Comparison of ENCODE assay signal across 8 cellular contexts in the genomic region with DNA sequence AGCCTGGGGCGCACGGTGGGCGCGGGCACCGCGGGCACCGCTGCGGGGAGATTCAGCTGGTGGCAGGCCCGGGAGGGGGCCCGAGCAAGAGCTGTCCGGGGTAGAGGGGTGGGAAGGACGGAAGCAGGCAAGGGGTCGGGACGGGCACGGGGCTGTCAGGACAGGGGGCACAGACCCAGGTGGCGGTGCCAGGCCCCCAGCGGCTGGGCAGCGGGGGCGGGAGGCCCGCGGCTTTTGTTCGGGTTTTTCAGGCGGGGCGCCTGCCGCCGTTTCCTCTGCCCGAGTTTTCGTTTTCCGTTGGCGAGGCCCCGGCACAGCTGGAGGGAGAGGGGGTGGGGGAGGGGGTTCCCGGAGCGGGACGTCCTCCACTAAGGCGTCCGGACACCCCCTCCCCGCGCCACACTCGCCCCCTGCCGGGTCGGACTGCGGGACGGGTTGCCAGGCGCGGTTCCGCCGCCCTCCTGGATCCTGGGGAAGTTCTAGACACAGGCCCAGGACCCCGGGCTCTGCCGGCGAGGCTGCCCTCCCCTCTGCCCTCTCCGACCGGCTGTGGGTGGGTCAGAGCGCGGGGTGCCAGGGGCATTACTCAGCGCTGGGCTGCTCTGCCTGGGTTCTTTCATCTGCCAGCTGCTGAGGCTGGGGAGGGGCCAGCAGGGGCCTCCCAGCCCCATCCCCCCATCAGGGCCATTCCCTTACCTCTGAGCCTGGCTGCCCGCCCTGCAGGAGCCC. TPM values are rescaled to one million over a fixed set of nuclear protein-coding genes. Genes with fewer than 3 reads are reported as not detected.
DNase-seq lines count a peak whose midpoint lies in the region; ATAC-seq, FAIRE-seq and TF ChIP-seq lines count a peak whose summit lies in the region.

No MANE protein-coding gene starts in this region.

- intact Hi-C loops in HCT116 (cut with micrococcal nuclease), result no loop called here
- intact Hi-C loops in cardiac septum (cut with DNase I), result loop anchor here (2.0 to 10.0 kb wide), 5 partner anchors 16 to 236 kb away; no protein-coding TSS in a partner anchor

- no TSS peak for BruUV-seq in HCT116 (replicated peaks; lab: Mats Ljungman, UMichigan)

- no peak for FAIRE-seq in A549 (lab: Jason Lieb, UNC)

- CTCF ChIA-PET in A549 (lab: Yijun Ruan, JAX) (interaction anchor here (0.7 to 9.3 kb wide), 12 partner anchors 8 to 239 kb away, joined by 3 to 80 read pairs (median 4); no protein-coding TSS in a partner anchor), HCT116 (lab: Charles Lee) (interaction anchor here (0.6 to 1.3 kb wide), 2 partner anchors 15 to 57 kb away, joined by 3 to 4 read pairs; no protein-coding TSS in a partner anchor)

- H3K27me3 Mint-ChIP-seq in activated naive CD4-positive, alpha-beta T cell treated with anti-CD3 and anti-CD28 coated beads, Interleukin-2, amount 50 U/mL, for 24 hours, result peaks cover 10% of the 10 kb centered on the region

- H3K27me3 ChIP-seq in HCT116 (ENCODE audit: insufficient read depth, low read length), result no peaks in the 10 kb centered on the region

- H3K4me3 Mint-ChIP-seq in activated naive CD4-positive, alpha-beta T cell treated with anti-CD3 and anti-CD28 coated beads, Interleukin-2, amount 50 U/mL, for 24 hours, result peak overlapping the region; percentile 67

- H3K9ac ChIP-seq in HCT116 (ENCODE audit: low read length), result peak overlapping the region; percentile 68

- ATAC-seq in A549 (peak; percentile 68 to 84), HCT116 (peak; percentile 61), HG03175 (IDR thresholded peaks at IDR 0.05; ENCODE audit: unreplicated experiment) (no peak), GM21381 (IDR thresholded peaks at IDR 0.05; ENCODE audit: unreplicated experiment) (no peak)

- no peaks in the 10 kb centered on the region for H3K9me2 ChIP-seq in HCT116 (ENCODE audit: insufficient read depth)

- DNase-seq in A549 (ENCODE audit: low read depth in 1 of 2, low spot score in 1 of 2), result peak in 1 of 2 experiments; percentile 67
- DNase-seq in HCT116 (ENCODE audit: low read depth, low spot score), result no peak
- peak; percentile 87 for DNase-seq in cardiac septum (ENCODE audit: low spot score)
- peak in 54 of 56 donors; percentile 20 to 90 (median 80) for DNase-seq in nucleus accumbens (lab: John Stamatoyannopoulos, UW)
- no peak for DNase-seq in COR-L47 (lab: John Stamatoyannopoulos, UW)

- H3K36me3 Mint-ChIP-seq in activated naive CD4-positive, alpha-beta T cell treated with anti-CD3 and anti-CD28 coated beads, Interleukin-2, amount 50 U/mL, for 24 hours, result no peaks in the 10 kb centered on the region

- peak overlapping the region; percentile 90 for H3K4me3 ChIP-seq in A549
- H3K4me3 ChIP-seq in HCT116 (replicated peaks in 1 of 2; ENCODE audit: low read depth in 1 of 2, low read length in 2 of 2), result peak overlapping the region; percentile 64 to 81

- no peak overlapping the region for H3K27ac Mint-ChIP-seq in activated naive CD4-positive, alpha-beta T cell treated with anti-CD3 and anti-CD28 coated beads, Interleukin-2, amount 50 U/mL, for 24 hours

- TF ChIP-seq RAD21 in A549 (conservative IDR thresholded peaks at IDR 0.05 in 1 of 2, IDR thresholded peaks at IDR 0.05 in 1 of 2) (no peak), HCT116 (IDR thresholded peaks at IDR 0.05; ENCODE audit: low read depth) (no peak)

- no peaks in the 10 kb centered on the region for H4K20me1 ChIP-seq in HCT116 (ENCODE audit: insufficient read depth)

- peak overlapping the region; percentile 77 to 95 for H3K27ac ChIP-seq in A549
- H3K27ac ChIP-seq in HCT116 (ENCODE audit: low read depth, low read length), result peak overlapping the region; percentile 62

- TF ChIP-seq CTCF in A549 (IDR thresholded peaks at IDR 0.05) (no peak), HCT116 (IDR thresholded peaks at IDR 0.05 in 2 of 3, conservative IDR thresholded peaks at IDR 0.05 in 1 of 3; ENCODE audit: borderline replicate concordance in 1 of 3, insufficient read depth in 1 of 3, low read depth in 2 of 3, low read length in 2 of 3) (no peak)

- no peaks in the 10 kb centered on the region for H3K36me3 ChIP-seq in HCT116 (ENCODE audit: control insufficient read depth in 1 of 2, insufficient read depth in 2 of 2, low read length in 2 of 2)

- POLR2A ChIA-PET in A549 (lab: Yijun Ruan, JAX), result interaction anchor here (0.5 to 0.9 kb wide), 2 partner anchors 51 to 79 kb away, joined by 3 read pairs; no protein-coding TSS in a partner anchor
- POLR2A ChIA-PET in HCT116 (lab: Charles Lee), result interaction anchor here (0.8 kb wide), 1 partner anchor 26 kb away, joined by 3 read pairs; no protein-coding TSS in a partner anchor

- H3K9me3 Mint-ChIP-seq in activated naive CD4-positive, alpha-beta T cell treated with anti-CD3 and anti-CD28 coated beads, Interleukin-2, amount 50 U/mL, for 24 hours, result no peaks in the 10 kb centered on the region

- RAD21 ChIA-PET in HCT116 (lab: Charles Lee; ENCODE audit: low non-redundant PET in 1 of 2, low total read pairs in 2 of 2, uncharacterized antibody in 2 of 2, unreplicated experiment in 2 of 2), result no interaction called here

- H3K4me1 Mint-ChIP-seq in activated naive CD4-positive, alpha-beta T cell treated with anti-CD3 and anti-CD28 coated beads, Interleukin-2, amount 50 U/mL, for 24 hours, result peaks cover 14% of the 10 kb centered on the region

- H3K4me1 ChIP-seq in A549 (peaks cover 29% of the 10 kb centered on the region), HCT116 (ENCODE audit: control insufficient read depth in 1 of 2, insufficient read depth in 2 of 2, low read length in 2 of 2) (peaks cover 22 to 43% of the 10 kb centered on the region in 2 experiments)

- H2AFZ ChIP-seq in HCT116 (ENCODE audit: low read depth, low read length, poor library complexity, severe bottlenecking), result no peak overlapping the region

- TF ChIP-seq EP300 in A549 (IDR thresholded peaks at IDR 0.05), result no peak

- 0% methylated on average over 13 of the region's 56 CpGs for WGBS in A549 (ENCODE audit: missing lambda C conversion rate)

- H3K4me2 ChIP-seq in A549 (peak overlapping the region; percentile 88), HCT116 (ENCODE audit: low read length) (peak overlapping the region; percentile 100)

- no peaks in the 10 kb centered on the region for H3K9me3 ChIP-seq in A549
- H3K9me3 ChIP-seq in HCT116 (ENCODE audit: control insufficient read depth in 1 of 2, insufficient read depth in 1 of 2, low read depth in 1 of 2, low read length in 2 of 2), result no peaks in the 10 kb centered on the region

- no peak for TF ChIP-seq POLR2A in A549 (IDR thresholded peaks at IDR 0.05; ENCODE audit: low read length)
- no peak for TF ChIP-seq POLR2A in HCT116 (IDR thresholded peaks at IDR 0.05; ENCODE audit: borderline replicate concordance, extremely low read depth, insufficient read depth, insufficient read length)

- 0 out of 2 replicates have a peak, but pooled peaks cover 4% of the 10 kb centered on the region for H3K79me2 ChIP-seq in HCT116 (ENCODE audit: insufficient read depth, low read length)

TF ChIP-seq in A549, 52 proteins besides CTCF, POLR2A, EP300 and RAD21 (continues in another document):
- TF ChIP-seq GATA3 (IDR thresholded peaks at IDR 0.05; ENCODE audit: borderline replicate concordance), result 0 out of 2 replicates have a peak, but pooled peaks have one; percentile 9
- TF ChIP-seq RCOR1 (IDR thresholded peaks at IDR 0.05; ENCODE audit: low read depth, low read length), result no peak
- TF ChIP-seq RNF2 (IDR thresholded peaks at IDR 0.05; ENCODE audit: borderline replicate concordance, low read depth), result peak; percentile 48; the same call in 1 of the 2 replicates
- TF ChIP-seq, protein P1, sequence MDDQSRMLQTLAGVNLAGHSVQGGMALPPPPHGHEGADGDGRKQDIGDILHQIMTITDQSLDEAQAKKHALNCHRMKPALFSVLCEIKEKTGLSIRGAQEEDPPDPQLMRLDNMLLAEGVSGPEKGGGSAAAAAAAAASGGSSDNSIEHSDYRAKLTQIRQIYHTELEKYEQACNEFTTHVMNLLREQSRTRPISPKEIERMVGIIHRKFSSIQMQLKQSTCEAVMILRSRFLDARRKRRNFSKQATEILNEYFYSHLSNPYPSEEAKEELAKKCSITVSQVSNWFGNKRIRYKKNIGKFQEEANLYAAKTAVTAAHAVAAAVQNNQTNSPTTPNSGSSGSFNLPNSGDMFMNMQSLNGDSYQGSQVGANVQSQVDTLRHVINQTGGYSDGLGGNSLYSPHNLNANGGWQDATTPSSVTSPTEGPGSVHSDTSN (IDR thresholded peaks at IDR 0.05), result peak; percentile 48; the same call in 1 of the 2 replicates
- peak in 1 of 2 experiments; percentile 50; a peak in 1 of 5 replicates for TF ChIP-seq JUN (IDR thresholded peaks at IDR 0.05)
- no peak for TF ChIP-seq SMC3 (IDR thresholded peaks at IDR 0.05)

TF ChIP-seq in HCT116, 20 proteins besides CTCF, POLR2A, EP300 and RAD21:
- TF ChIP-seq ELF1 (IDR thresholded peaks at IDR 0.05; ENCODE audit: borderline replicate concordance, low read depth) (no peak), ZFX (IDR thresholded peaks at IDR 0.05) (peak; percentile 37; the same call in 1 of the 2 replicates), EGR1 (IDR thresholded peaks at IDR 0.05; ENCODE audit: low read depth) (peak; percentile 56; the same call in 1 of the 2 replicates), TCF7L2 (IDR thresholded peaks at IDR 0.05; ENCODE audit: borderline replicate concordance, extremely low read depth, insufficient read depth, insufficient read length) (peak; percentile 84)

RNA-seq across cellular contexts. Expression of gene ARHGAP23, which starts 0.5 kb away (rescaled TPM):
- polyA plus RNA-seq in A549 (2011; rRNA removed) (4.8 and 5.5 TPM in 2 replicates), A549 (2017; fragmentation: RNase III; extraction: RNeasy Plus Mini Kit Qiagen cat#74134 plus additional on column Dnase treatment) (32.5 to 46.0 TPM (median 32.6 TPM) in 3 replicates)
- 7.7 and 9.3 TPM in 2 replicates for polyA plus RNA-seq in A549 (2012; cell fraction: cytosol; rRNA removed)
- polyA plus RNA-seq in A549 (2012; cell fraction: nucleus; rRNA removed), result 13.6 and 17.6 TPM in 2 replicates
- polyA minus RNA-seq in A549 (2011; rRNA and poly(A)+ RNA removed), result 7.1 and 11.2 TPM in 2 replicates
- total RNA-seq in HCT116 (2021; ENCODE audit: unreplicated experiment) (41.0 TPM), cardiac septum (96.8 TPM)
- polyA plus RNA-seq in HCT116 (2012), result 19.5 and 21.5 TPM in 2 replicates

Comparison
In these comparisons a context has a peak if more than half of its experiments do, and no peak if none do; other contexts are left out.
1. ATAC-seq: peak in A549 (2 of 2) and HCT116 (single experiment); none in HG03175 (single experiment) and GM21381 (single experiment).
2. DNase-seq: peak in cardiac septum (single experiment) and nucleus accumbens (54 of 56); none in HCT116 (single experiment) and COR-L47 (single experiment).
3. Of the 6 proteins assayed by ChIP-seq in both A549 and HCT116: peak only in A549: MAX; only in HCT116: none; in both: none; in neither: 5.